ENCODE assay signal across 7 cellular contexts in genomic region chr19:49514151-49514550, GRCh38. TPM values are rescaled to one million over a fixed set of nuclear protein-coding genes. Genes with fewer than 3 reads are reported as not detected.
A peak's percentile ranks its signal among the peaks of the same experiment; 100 is the strongest.
DNase-seq lines count a peak whose midpoint lies in the region; ATAC-seq and TF ChIP-seq lines count a peak whose summit lies in the region.
"Had no signal": no experiment of that assay in that cellular context is flagged by ENCODE, and none has a peak within 500 bp of the region (broad histone marks: within the 10 kb centered on the region; RNA-seq: fewer than 3 reads in every experiment).

No MANE protein-coding gene starts in this region.

- H3K4me3 ChIP-seq in HUES64 (ENCODE audit: low read length) (peak overlapping the region; percentile 88), ascending aorta (peak overlapping the region in 1 of 2 donors; percentile 99), ovary (peak overlapping the region; percentile 67)

- TF ChIP-seq CTCF in ascending aorta (IDR thresholded peaks at IDR 0.05) = no peak
- no peak for TF ChIP-seq CTCF in ovary (IDR thresholded peaks at IDR 0.05)

- H3K36me3 ChIP-seq in HUES64 (ENCODE audit: insufficient read depth, low read length) = peaks cover 6% of the 10 kb centered on the region; the same call in 1 of the 2 replicates
- H3K36me3 ChIP-seq in ascending aorta = peaks cover 0 to 7% of the 10 kb centered on the region in 2 donors
- no peaks in the 10 kb centered on the region for H3K36me3 ChIP-seq in ovary

- 81% methylated on average over 21 of the region's 21 CpGs for WGBS in HUES64
- 83 to 88% (median 85%) methylated on average over 21 of the region's 21 CpGs for WGBS in ovary, 3 donors

- no peaks in the 10 kb centered on the region for H3K27me3 ChIP-seq in HUES64 (ENCODE audit: insufficient read depth, low read length)
- no peaks in the 10 kb centered on the region for H3K27me3 ChIP-seq in ascending aorta
- H3K27me3 ChIP-seq in ovary = no peaks in the 10 kb centered on the region

- TF ChIP-seq EP300 in ovary (IDR thresholded peaks at IDR 0.05) = no peak

- intact Hi-C loops in ascending aorta (cut with DNase I) (no loop called here), ovary (cut with DNase I) (no loop called here)

- H3K9me3 ChIP-seq in HUES64 (ENCODE audit: insufficient read depth, low read depth, low read length) (no peaks in the 10 kb centered on the region), ascending aorta (no peaks in the 10 kb centered on the region), ovary (no peaks in the 10 kb centered on the region)

- peak overlapping the region; percentile 80; the same call in 1 of the 2 replicates for H3K9ac ChIP-seq in HUES64 (ENCODE audit: low read depth, low read length)

- ATAC-seq in HG02571 (IDR thresholded peaks at IDR 0.05; ENCODE audit: unreplicated experiment) = no peak
- no peak for ATAC-seq in GM18909 (IDR thresholded peaks at IDR 0.05; ENCODE audit: poor library complexity, unreplicated experiment)
- no peak for ATAC-seq in GM19328 (IDR thresholded peaks at IDR 0.05; ENCODE audit: unreplicated experiment)

- no peak for TF ChIP-seq POLR2A in ovary (IDR thresholded peaks at IDR 0.05)

- H3K4me1 ChIP-seq in HUES64 (ENCODE audit: insufficient read depth, low read length) (no peaks in the 10 kb centered on the region), ascending aorta (peaks cover 7 to 8% of the 10 kb centered on the region in 2 donors), ovary (ENCODE audit: insufficient read depth) (peaks cover 4% of the 10 kb centered on the region)

- H3K27ac ChIP-seq in HUES64 (ENCODE audit: low read depth, low read length) (no peak overlapping the region), ascending aorta (peak overlapping the region; percentile 82 to 96), ovary (peak overlapping the region in 1 of 2 donors; percentile 95)

- no peak for DNase-seq in ascending aorta (ENCODE audit: low spot score in 2 of 2)
- peak in 1 of 5 donors; percentile 33 for DNase-seq in ovary
- DNase-seq: kidney glomerular epithelial cell had no signal

RNA-seq across cellular contexts. Expression of gene FCGRT, which starts 1.7 kb away (rescaled TPM):
- polyA plus RNA-seq in HUES64 (2013, experiment 1 of 2) = 14.3 TPM
- 24.0 TPM for polyA plus RNA-seq in HUES64 (2013, experiment 2 of 2)
- total RNA-seq in ascending aorta = 264 TPM
- 100 to 1,000 TPM; 158 to 247 (median 238) TPM for total RNA-seq in ovary
- polyA plus RNA-seq in ovary = 100 to 1,000 TPM; 180 to 295 TPM

RNA-seq across cellular contexts. Expression of gene RCN3, which starts 13.7 kb away (rescaled TPM):
- 3.3 TPM for polyA plus RNA-seq in HUES64 (2013, experiment 1 of 2)
- polyA plus RNA-seq in HUES64 (2013, experiment 2 of 2) = 3.6 TPM
- total RNA-seq in ascending aorta (116 TPM), ovary (10 to 100 TPM; 26.4 to 54.8 (median 37.8) TPM)
- polyA plus RNA-seq in ovary = 10 to 100 TPM; 13.6 to 37.5 TPM

RNA-seq across cellular contexts. Expression of gene RPS11, which starts 17.9 kb away (rescaled TPM):
- polyA plus RNA-seq in HUES64 (2013, experiment 1 of 2) = 2,364 TPM
- polyA plus RNA-seq in HUES64 (2013, experiment 2 of 2) = 2,511 TPM
- total RNA-seq in ascending aorta = 3,554 TPM
- over 10,000 TPM in 2 of 7 donors, 1,000 to 10,000 TPM in 5; 2,881 to 13,366 (median 4,211) TPM for total RNA-seq in ovary
- polyA plus RNA-seq in ovary = 1,000 to 10,000 TPM; 8,754 to 9,572 TPM

RNA-seq across cellular contexts. Expression of gene RPL13A, which starts 26.7 kb away (rescaled TPM):
- polyA plus RNA-seq in HUES64 (2013, experiment 1 of 2) = 2,534 TPM
- 2,729 TPM for polyA plus RNA-seq in HUES64 (2013, experiment 2 of 2)
- total RNA-seq in ascending aorta = 2,737 TPM
- total RNA-seq in ovary = 1,000 to 10,000 TPM; 4,998 to 9,736 (median 6,664) TPM
- 1,000 to 10,000 TPM; 3,682 to 6,907 TPM for polyA plus RNA-seq in ovary

RNA-seq across cellular contexts. Expression of gene FLT3LG, which starts 40.1 kb away (rescaled TPM):
- polyA plus RNA-seq in HUES64 (2013, experiment 1 of 2) = 0.85 TPM
- 1.1 TPM for polyA plus RNA-seq in HUES64 (2013, experiment 2 of 2)
- total RNA-seq in ascending aorta = 37.3 TPM
- total RNA-seq in ovary = 10 to 100 TPM in 5 of 7 donors, 1 to 10 TPM in 2; 5.1 to 15.2 (median 12.2) TPM
- polyA plus RNA-seq in ovary = 10 to 100 TPM in 1 of 2 donors, 1 to 10 TPM in 1; 3.9 to 15.3 TPM
